In the genomic region with DNA sequence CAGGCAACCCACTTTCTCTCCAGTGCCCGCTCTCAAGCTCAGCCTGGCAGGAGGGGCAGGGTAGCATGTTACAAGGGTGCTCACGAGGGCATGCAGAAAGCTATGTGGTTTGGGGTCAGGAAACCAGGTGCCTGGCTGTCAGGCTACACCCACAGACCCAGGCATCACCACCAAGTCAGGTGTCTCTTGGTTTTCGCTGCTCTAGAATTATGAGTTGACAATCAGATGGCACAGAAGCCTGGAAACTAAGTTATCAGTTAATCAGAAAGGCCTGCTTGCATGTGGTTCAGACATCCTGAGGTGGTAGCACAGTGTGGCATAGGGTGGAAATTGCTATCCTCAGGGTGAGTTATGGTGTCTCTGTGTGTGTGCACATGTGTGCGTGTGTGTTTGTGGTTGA, we compare ENCODE assay signal across 9 cellular contexts. TPM values are rescaled to one million over a fixed set of nuclear protein-coding genes. Genes with fewer than 3 reads are reported as not detected.
A peak's percentile ranks its signal among the peaks of the same experiment; 100 is the strongest.
DNase-seq lines count a peak whose midpoint lies in the region; TF ChIP-seq lines count a peak whose summit lies in the region.
"Had no signal": no experiment of that assay in that cellular context is flagged by ENCODE, and none has a peak within 500 bp of the region (broad histone marks: within the 10 kb centered on the region; RNA-seq: fewer than 3 reads in every experiment).

No MANE protein-coding gene starts in this region.

- H3K4me1 ChIP-seq in effector memory CD4-positive, alpha-beta T cell (ENCODE audit: control insufficient read depth, insufficient read depth, low read length, poor library complexity, severe bottlenecking) = peaks cover 27% of the 10 kb centered on the region
- H3K4me1 ChIP-seq in thyroid gland (no peaks in the 10 kb centered on the region), BE2C (no peaks in the 10 kb centered on the region)

- DNase-seq in activated CD8-positive, alpha-beta memory T cell treated with anti-CD3 and anti-CD28 coated beads, Interleukin-2, amount 50 U/mL, for 1 hour (ENCODE audit: extremely low read depth) = peak; percentile 59
- DNase-seq in effector memory CD4-positive, alpha-beta T cell = peak; percentile 63 to 74 (median 71)
- peak; percentile 11 to 33 for DNase-seq in stimulated activated CD8-positive, alpha-beta memory T cell treated with anti-CD3 and anti-CD28 coated beads, Interleukin-2, amount 100 ng/mL, for 48 hours (ENCODE audit: low read depth in 2 of 2)
- DNase-seq in HT-29 (ENCODE audit: low spot score) = no peak
- no peak for DNase-seq in GM13977 (ENCODE audit: low spot score)
- DNase-seq in thyroid gland = no peak
- DNase-seq in BE2C = no peak
- DNase-seq: dermis blood vessel endothelial cell had no signal

- H3K36me3 ChIP-seq in KOPT-K1 (ENCODE audit: insufficient read depth, low read length) (peaks cover 8% of the 10 kb centered on the region; the same call in 1 of the 2 replicates), thyroid gland (no peaks in the 10 kb centered on the region), BE2C (no peaks in the 10 kb centered on the region)
- no peaks in the 10 kb centered on the region for H3K36me3 ChIP-seq in effector memory CD4-positive, alpha-beta T cell (ENCODE audit: control insufficient read depth, insufficient read depth, low read length)

- H3K27me3 ChIP-seq in effector memory CD4-positive, alpha-beta T cell (replicated peaks; ENCODE audit: control insufficient read depth, insufficient read depth, low read length, poor library complexity, severe bottlenecking) = no peaks in the 10 kb centered on the region
- H3K27me3 ChIP-seq in thyroid gland = no peaks in the 10 kb centered on the region
- H3K27me3 ChIP-seq in BE2C = no peaks in the 10 kb centered on the region

- H3K27ac ChIP-seq in KOPT-K1 (ENCODE audit: low read depth, low read length, poor library complexity, severe bottlenecking) (peak overlapping the region; percentile 86), thyroid gland (no peak overlapping the region)
- no peak overlapping the region for H3K27ac ChIP-seq in effector memory CD4-positive, alpha-beta T cell (ENCODE audit: insufficient read depth, low read length, poor library complexity, severe bottlenecking)

- no peak for TF ChIP-seq POLR2A in thyroid gland (IDR thresholded peaks at IDR 0.05)

- no peak for TF ChIP-seq CTCF in GM13977 (IDR thresholded peaks at IDR 0.05; ENCODE audit: extremely low read depth, insufficient read depth, missing control alignments)
- no peak for TF ChIP-seq CTCF in thyroid gland (IDR thresholded peaks at IDR 0.05)
- TF ChIP-seq CTCF in BE2C (IDR thresholded peaks at IDR 0.05; ENCODE audit: low read depth, low read length) = no peak

- no peaks in the 10 kb centered on the region for H3K9me3 ChIP-seq in KOPT-K1 (ENCODE audit: insufficient read depth, low read length, poor library complexity, severe bottlenecking)
- H3K9me3 ChIP-seq in effector memory CD4-positive, alpha-beta T cell (ENCODE audit: control insufficient read depth, low read length) = no peaks in the 10 kb centered on the region
- H3K9me3 ChIP-seq in thyroid gland = no peaks in the 10 kb centered on the region
- H3K9me3 ChIP-seq in BE2C = no peaks in the 10 kb centered on the region

- in situ Hi-C loops in GM13977 (cut with MboI; ENCODE audit: low pct_unique_long_range_greater_than_20kb, low sequenced_read_pairs, unreplicated experiment) = no loop called here

- no peak overlapping the region for H3K4me3 ChIP-seq in effector memory CD4-positive, alpha-beta T cell (ENCODE audit: insufficient read depth, low read depth, low read length, poor library complexity, severe bottlenecking)
- H3K4me3 ChIP-seq in thyroid gland (replicated peaks in 1 of 3) (no peak overlapping the region), BE2C (ENCODE audit: low read depth, low read length) (no peak overlapping the region)

- WGBS in thyroid gland, 2 donors = 75 to 83% methylated on average over 4 of the region's 4 CpGs

- intact Hi-C loops in thyroid gland (cut with DNase I) = no loop called here

RNA-seq across cellular contexts. Expression of a gene that starts 16.2 kb away (rescaled TPM):
- total RNA-seq in HT-29 (2014; rRNA removed; shearing (Covaris generic)) = not detected in 2 replicates
- total RNA-seq in thyroid gland = not detected
- polyA plus RNA-seq in BE2C (2012; ENCODE audit: insufficient read depth, insufficient read length, low read depth) = not detected
- total RNA-seq: dermis blood vessel endothelial cell had no signal

RNA-seq across cellular contexts. Expression of a gene that starts 28.2 kb away (rescaled TPM):
- total RNA-seq in HT-29 (2014; rRNA removed; shearing (Covaris generic)) = 3.2 and 6.4 TPM in 2 replicates
- total RNA-seq in thyroid gland = 10 to 100 TPM; 39.5 to 56.5 (median 51.4) TPM
- polyA plus RNA-seq in BE2C (2012; ENCODE audit: insufficient read depth, insufficient read length, low read depth) = 2.1 TPM

Comparison
In these comparisons a context has a peak if more than half of its experiments do, and no peak if none do; other contexts are left out.
1. DNase-seq: peak in activated CD8-positive, alpha-beta memory T cell treated with anti-CD3 and anti-CD28 coated beads, Interleukin-2, amount 50 U/mL, for 1 hour (single experiment), effector memory CD4-positive, alpha-beta T cell (3 of 3) and stimulated activated CD8-positive, alpha-beta memory T cell treated with anti-CD3 and anti-CD28 coated beads, Interleukin-2, amount 100 ng/mL, for 48 hours (2 of 2); none in HT-29 (single experiment), GM13977 (single experiment), thyroid gland (0 of 2) and BE2C (single experiment).